Comparison of ENCODE assay signal across 8 cellular contexts in the genomic region with DNA sequence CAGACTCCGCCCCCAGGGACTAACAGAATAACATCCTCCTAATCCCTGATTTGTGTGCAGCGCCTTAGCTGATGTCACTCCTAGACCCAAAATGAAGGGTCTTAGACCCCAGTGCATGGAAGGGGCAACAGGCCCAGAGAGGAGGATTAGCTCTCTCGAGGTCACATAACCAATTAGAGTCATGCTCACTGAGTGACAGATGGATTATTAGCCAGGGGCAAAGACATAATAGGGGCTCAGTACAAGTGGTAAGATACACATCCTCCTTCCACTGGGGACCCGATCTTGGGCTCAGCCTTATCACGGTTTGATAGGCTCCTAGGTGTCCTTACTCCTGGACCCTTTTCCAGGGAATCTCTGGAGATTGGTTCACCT. TPM values are rescaled to one million over a fixed set of nuclear protein-coding genes. Genes with fewer than 3 reads are reported as not detected.
A peak's percentile ranks its signal among the peaks of the same experiment; 100 is the strongest.
DNase-seq lines count a peak whose midpoint lies in the region; ATAC-seq and TF ChIP-seq lines count a peak whose summit lies in the region.

No MANE protein-coding gene starts in this region.

- peaks cover 0 to 33% of the 10 kb centered on the region in 2 experiments; a peak in 2 of 4 replicates for H3K79me1 ChIP-seq in IMR-90 (ENCODE audit: low read depth in 1 of 2, low read length in 2 of 2)

- H3K27me3 ChIP-seq in ACC112 (ENCODE audit: insufficient read depth, low read length): no peaks in the 10 kb centered on the region
- no peaks in the 10 kb centered on the region for H3K27me3 ChIP-seq in IMR-90 (ENCODE audit: control insufficient read depth, insufficient read depth, low read length)
- no peaks in the 10 kb centered on the region for H3K27me3 ChIP-seq in brain microvascular endothelial cell (replicated peaks)

- no peak for TF ChIP-seq POLR2A in IMR-90 (IDR thresholded peaks at IDR 0.05; ENCODE audit: low read depth, low read length)

- intact Hi-C loops in IMR-90 (cut with micrococcal nuclease) (loop anchor here (5.0 kb wide), 3 partner anchors 62 to 393 kb away; no protein-coding TSS in a partner anchor), mucosa of descending colon (cut with DNase I, micrococcal nuclease) (loop anchor here in 1 of 2 donors (5.0 kb wide), 1 partner anchor 128 kb away; no protein-coding TSS in a partner anchor)

- H2BK5ac ChIP-seq in IMR-90 (ENCODE audit: low read depth, low read length, poor library complexity, severe bottlenecking): no peak overlapping the region

- H2BK20ac ChIP-seq in IMR-90 (ENCODE audit: low read depth, low read length): no peak overlapping the region

- DNase-seq in IMR-90 (no peak), brain microvascular endothelial cell (peak; percentile 26), mucosa of descending colon (no peak), dedifferentiated amniotic fluid mesenchymal stem cell (ENCODE audit: extremely low spot score) (no peak), NCI-H2171 (lab: John Stamatoyannopoulos, UW) (no peak), NCI-H2107 treated with DMSO at 0.1 percent for 48 hours (lab: John Stamatoyannopoulos, UW; ENCODE audit: unreplicated experiment) (no peak)

- TF ChIP-seq RAD21 in IMR-90 (IDR thresholded peaks at IDR 0.05; ENCODE audit: low read length): no peak

- H3K56ac ChIP-seq in IMR-90 (ENCODE audit: extremely low read depth, insufficient read depth, low read length): no peak overlapping the region

- peak overlapping the region; percentile 38; the same call in 1 of the 2 replicates for H3K18ac ChIP-seq in IMR-90 (ENCODE audit: low read depth, low read length)

- POLR2A ChIA-PET in IMR-90 (lab: Charles Lee; ENCODE audit: unreplicated experiment): interaction anchor here (0.6 kb wide), 1 partner anchor 57 kb away, joined by 3 read pairs; no protein-coding TSS in a partner anchor

- dilution Hi-C loops in IMR-90 (cut with HindIII; ENCODE audit: low sequenced_read_pairs, unreplicated experiment): no loop called here

- peak overlapping the region; percentile 23; the same call in 1 of the 2 replicates for H2BK120ac ChIP-seq in IMR-90 (ENCODE audit: low read depth, low read length)

- no peak for TF ChIP-seq CTCF in IMR-90 (conservative IDR thresholded peaks at IDR 0.05; ENCODE audit: low read depth, low read length)
- TF ChIP-seq CTCF in brain microvascular endothelial cell (IDR thresholded peaks at IDR 0.05; ENCODE audit: low read depth, low read length, missing control alignments): no peak
- TF ChIP-seq CTCF in mucosa of descending colon (IDR thresholded peaks at IDR 0.05): no peak

- peak overlapping the region; percentile 69 for H3K14ac ChIP-seq in IMR-90 (replicated peaks; ENCODE audit: low read depth, low read length)

- WGBS in IMR-90 (ENCODE audit: extremely low coverage in 2 of 2, insufficient read length in 1 of 2), 2 experiments: 60% methylated on average over 1 of the region's 5 CpGs; no CpG with 5 or more reads in 1 of the 2 experiments

- H3K23ac ChIP-seq in IMR-90 (ENCODE audit: low read depth, low read length): peak overlapping the region; percentile 48

- peak overlapping the region; percentile 87 for H3K27ac ChIP-seq in ACC112 (ENCODE audit: low read depth, low read length)
- H3K27ac ChIP-seq in IMR-90 (ENCODE audit: insufficient read depth, low read length): peak overlapping the region; percentile 56
- peak overlapping the region; percentile 98 for H3K27ac ChIP-seq in brain microvascular endothelial cell

- H3K79me2 ChIP-seq in ACC112 (ENCODE audit: control insufficient read depth, insufficient read depth, low read length, unreplicated experiment): no peaks in the 10 kb centered on the region

- peak overlapping the region; percentile 4 for H4K5ac ChIP-seq in IMR-90 (ENCODE audit: low read depth, low read length)

- H3K9ac ChIP-seq in IMR-90 (ENCODE audit: low read depth, low read length): peak overlapping the region; percentile 72

- no peak overlapping the region for H2BK15ac ChIP-seq in IMR-90 (ENCODE audit: low read depth, low read length)

- H2AK9ac ChIP-seq in IMR-90 (replicated peaks; ENCODE audit: low read depth, low read length, poor library complexity): peak overlapping the region; percentile 66

- peak overlapping the region; percentile 29; the same call in 1 of the 2 replicates for H4K91ac ChIP-seq in IMR-90 (ENCODE audit: insufficient read depth, low read depth, low read length)

- ATAC-seq in IMR-90 (ENCODE audit: low read depth) (no peak), mucosa of descending colon (no peak), GM19452 (IDR thresholded peaks at IDR 0.05; ENCODE audit: unreplicated experiment) (no peak)

- H3K4me1 ChIP-seq in ACC112 (ENCODE audit: control insufficient read depth, insufficient read depth, low read length, unreplicated experiment) (peaks cover 13% of the 10 kb centered on the region), IMR-90 (ENCODE audit: control insufficient read depth, insufficient read depth, low read length) (peaks cover 8% of the 10 kb centered on the region), mucosa of descending colon (ENCODE audit: low read depth) (peaks cover 32% of the 10 kb centered on the region)

- H4K8ac ChIP-seq in IMR-90 (ENCODE audit: low read depth in 2 of 2, low read length in 2 of 2): peak overlapping the region in 1 of 2 experiments; percentile 83; a peak in 3 of 4 replicates

- H4K20me1 ChIP-seq in IMR-90 (ENCODE audit: insufficient read depth, low read length): 0 out of 2 replicates have a peak, but pooled peaks cover 3% of the 10 kb centered on the region

- H3K9me1 ChIP-seq in IMR-90 (ENCODE audit: insufficient read depth, low read length): peaks cover 9% of the 10 kb centered on the region; the same call in 1 of the 2 replicates

- peak overlapping the region; percentile 75 for H3K4ac ChIP-seq in IMR-90 (ENCODE audit: low read depth, low read length)

- H2AFZ ChIP-seq in ACC112 (ENCODE audit: low read length, unreplicated experiment) (peak overlapping the region; percentile 2), IMR-90 (replicated peaks; ENCODE audit: low read length, poor library complexity) (peak overlapping the region; percentile 96)

- CTCF ChIA-PET in IMR-90 (lab: Yijun Ruan, JAX): no interaction called here

- H3K9me3 ChIP-seq in IMR-90 (ENCODE audit: control insufficient read depth, insufficient read depth, low read length) (no peaks in the 10 kb centered on the region), mucosa of descending colon (no peaks in the 10 kb centered on the region)

- in situ Hi-C loops in IMR-90 (cut with MboI; ENCODE audit: low sequenced_read_pairs) (no loop called here), brain microvascular endothelial cell (cut with HindIII; ENCODE audit: low pct_ligation_motif_present, low sequenced_read_pairs) (no loop called here)

- H3K4me3 ChIP-seq in ACC112 (ENCODE audit: low read depth, low read length): peak overlapping the region; percentile 82
- peak overlapping the region; percentile 69 for H3K4me3 ChIP-seq in IMR-90 (ENCODE audit: insufficient read depth, low read depth, low read length)
- H3K4me3 ChIP-seq in brain microvascular endothelial cell (ENCODE audit: low read depth, low read length): peak overlapping the region; percentile 82
- H3K4me3 ChIP-seq in mucosa of descending colon: peak overlapping the region; percentile 72

- H3K36me3 ChIP-seq in ACC112 (ENCODE audit: insufficient read depth, low read length): no peaks in the 10 kb centered on the region
- H3K36me3 ChIP-seq in IMR-90 (ENCODE audit: control insufficient read depth, insufficient read depth, low read length): no peaks in the 10 kb centered on the region
- H3K36me3 ChIP-seq in brain microvascular endothelial cell (replicated peaks): no peaks in the 10 kb centered on the region
- H3K36me3 ChIP-seq in mucosa of descending colon (ENCODE audit: low read depth): no peaks in the 10 kb centered on the region

- BruUV-seq in IMR-90 (replicated peaks; lab: Mats Ljungman, UMichigan): no TSS peak

- peak overlapping the region; percentile 70 for H3K4me2 ChIP-seq in IMR-90 (ENCODE audit: low read depth, low read length)

- peak overlapping the region; percentile 72; the same call in 1 of the 2 replicates for H2AK5ac ChIP-seq in IMR-90 (ENCODE audit: low read depth, low read length)

TF ChIP-seq in IMR-90, 13 proteins besides CTCF, POLR2A, EP300 and RAD21:
- TF ChIP-seq FOS (IDR thresholded peaks at IDR 0.05; ENCODE audit: low read depth, low read length): no peak
- TF ChIP-seq MXI1 (IDR thresholded peaks at IDR 0.05; ENCODE audit: borderline replicate concordance, low read depth, low read length): no peak
- no peak for TF ChIP-seq RCOR1 (IDR thresholded peaks at IDR 0.05; ENCODE audit: insufficient replicate concordance, low read length)
- TF ChIP-seq BHLHE40 (IDR thresholded peaks at IDR 0.05; ENCODE audit: low read depth, low read length): no peak
- no peak for TF ChIP-seq CEBPB (IDR thresholded peaks at IDR 0.05; ENCODE audit: low read depth, low read length)

RNA-seq across cellular contexts. Expression of a gene that starts 0.9 kb away (rescaled TPM):
- 1.1 and 1.3 TPM in 2 replicates for total RNA-seq in IMR-90 (2012; rRNA removed)
- 6.8 and 7.4 TPM in 2 replicates for polyA plus RNA-seq in IMR-90 (2012; rRNA removed)
- 4.7 and 5.8 TPM in 2 replicates for polyA plus RNA-seq in IMR-90 (2012; cell fraction: cytosol; rRNA removed)
- polyA plus RNA-seq in IMR-90 (2012; cell fraction: nucleus; rRNA removed; ENCODE audit: low replicate concordance): 19.6 and 42.6 TPM in 2 replicates
- 100 to 1,000 TPM in 2 of 3 donors, 10 to 100 TPM in 1; 65.9 to 155 (median 114) TPM for total RNA-seq in mucosa of descending colon

RNA-seq across cellular contexts. Expression of a gene that starts 28.1 kb away (rescaled TPM):
- total RNA-seq in IMR-90 (2012; rRNA removed) (11.1 and 16.1 TPM in 2 replicates), mucosa of descending colon (10 to 100 TPM; 14.4 to 26.3 (median 24.3) TPM)
- 31.1 and 32.4 TPM in 2 replicates for polyA plus RNA-seq in IMR-90 (2012; rRNA removed)
- 18.5 and 21.3 TPM in 2 replicates for polyA plus RNA-seq in IMR-90 (2012; cell fraction: cytosol; rRNA removed)
- polyA plus RNA-seq in IMR-90 (2012; cell fraction: nucleus; rRNA removed; ENCODE audit: low replicate concordance): 9.5 and 16.5 TPM in 2 replicates

Comparison
In these comparisons a context has a peak if more than half of its experiments do, and no peak if none do; other contexts are left out.
1. RNA of a gene that starts 0.9 kb away (total RNA-seq): 65.9 to 155 TPM in mucosa of descending colon; 1.1 to 1.3 TPM in IMR-90; every median in the first group is over 10 times any median in the second.
2. Peak in every context shown above with its lines, with median percentiles within 50 percentile points of each other: H3K27ac ChIP-seq and H3K4me3 ChIP-seq.